In the genomic region with DNA sequence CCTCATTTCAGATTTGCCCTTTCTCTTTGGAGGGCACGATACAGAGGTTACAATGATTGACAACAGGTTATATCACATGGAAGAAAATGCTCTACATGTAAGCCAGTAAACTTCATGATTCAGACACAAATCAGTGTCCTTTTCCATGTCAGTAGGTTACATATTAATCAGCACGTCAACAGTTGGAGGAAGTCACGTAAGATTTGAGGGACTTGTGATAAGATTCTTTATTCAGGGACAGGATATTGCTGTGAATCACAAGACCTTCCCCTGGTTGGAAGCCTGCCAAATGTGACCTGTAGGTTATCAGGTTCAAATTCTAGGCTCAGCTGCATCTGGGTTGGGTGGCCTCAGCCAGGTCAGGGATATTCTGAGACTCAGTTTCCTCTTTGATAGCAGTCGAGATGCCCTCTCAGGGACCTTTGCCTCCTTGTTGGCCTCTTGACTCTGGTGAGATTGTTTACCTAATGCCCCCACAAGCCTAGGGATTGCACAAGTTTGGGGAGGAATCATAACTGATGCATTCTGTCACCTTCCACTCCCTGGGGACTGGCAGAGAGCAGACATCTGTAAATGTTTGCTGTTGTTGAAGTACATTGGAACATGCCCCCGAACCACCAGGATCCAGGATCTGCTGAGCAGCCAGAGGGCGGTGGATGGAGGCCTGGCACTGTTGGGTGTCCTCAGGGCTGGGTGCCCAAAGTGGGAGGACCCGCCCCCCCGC, we compare ENCODE assay signal across 17 cellular contexts. TPM values are rescaled to one million over a fixed set of nuclear protein-coding genes. Genes with fewer than 3 reads are reported as not detected.
DNase-seq lines count a peak whose midpoint lies in the region; FAIRE-seq and TF ChIP-seq lines count a peak whose summit lies in the region.
"Had no signal": no experiment of that assay in that cellular context is flagged by ENCODE, and none has a peak within 500 bp of the region (broad histone marks: within the 10 kb centered on the region; RNA-seq: fewer than 3 reads in every experiment).

No MANE protein-coding gene starts in this region.

- H3K27ac ChIP-seq in HEK293 (ENCODE audit: extremely low read depth, low read depth, low read length) (no peak overlapping the region), small intestine (ENCODE audit: low read depth in 1 of 2, low read length in 1 of 2) (peak overlapping the region; percentile 75 to 79), breast epithelium (no peak overlapping the region)

- intact Hi-C loops in breast epithelium (cut with DNase I; ENCODE audit: low total_unique reads), result no loop called here

- H3K4me1 ChIP-seq in HEK293 (ENCODE audit: control insufficient read depth, insufficient read depth, low read length) (no peaks in the 10 kb centered on the region), small intestine (ENCODE audit: control insufficient read depth in 2 of 2, insufficient read depth in 1 of 2, low read depth in 1 of 2, low read length in 1 of 2) (peaks cover 3 to 24% of the 10 kb centered on the region in 2 donors), breast epithelium (no peaks in the 10 kb centered on the region)

- CTCF ChIA-PET in HEK293 (lab: Yijun Ruan, JAX), result no interaction called here

- no peak for TF ChIP-seq POLR2A in breast epithelium (IDR thresholded peaks at IDR 0.05)

- peak; percentile 70 for FAIRE-seq in small intestine (lab: Jason Lieb, UNC)
- FAIRE-seq: frontal cortex, G401.6 had no signal

- no peak for TF ChIP-seq CTCF in HEK293 (tag by site-specific recombination; IDR thresholded peaks at IDR 0.05)
- TF ChIP-seq CTCF in breast epithelium (IDR thresholded peaks at IDR 0.05), result no peak

- POLR2A ChIA-PET in HEK293 (lab: Yijun Ruan, JAX), result interaction anchor here (0.6 kb wide), 1 partner anchor 366 kb away, joined by 3 read pairs; no protein-coding TSS in a partner anchor

- H3K36me3 ChIP-seq in HEK293 (ENCODE audit: control insufficient read depth in 2 of 2, insufficient read depth in 1 of 2, low read length in 2 of 2), result no peaks in the 10 kb centered on the region
- H3K36me3 ChIP-seq in small intestine (ENCODE audit: control insufficient read depth in 2 of 2, insufficient read depth in 2 of 2, low read length in 2 of 2), result no peaks in the 10 kb centered on the region
- no peaks in the 10 kb centered on the region for H3K36me3 ChIP-seq in breast epithelium

- H3K4me3 ChIP-seq in HEK293 (ENCODE audit: low read depth, low read length) (no peak overlapping the region), small intestine (ENCODE audit: low read depth in 1 of 2, low read length in 2 of 2) (no peak overlapping the region), breast epithelium (no peak overlapping the region)

- DNase-seq in OCI-M1 (lab: John Stamatoyannopoulos, UW), result peak; percentile 28
- peak; percentile 34 for DNase-seq in glomerular visceral epithelial cell (ENCODE audit: extremely low spot score)
- peak; percentile 99 for DNase-seq in small intestine
- DNase-seq in breast epithelium (ENCODE audit: low spot score in 2 of 2), result no peak
- DNase-seq in anterior cingulate cortex (lab: John Stamatoyannopoulos, UW), result no peak
- no peak for DNase-seq in ecto neural progenitor cell (ENCODE audit: low spot score)
- DNase-seq: activated CD4-positive, CD25-positive, alpha-beta regulatory T cell treated with anti-CD3 and anti-CD28 coated beads, Interleukin-2, amount 50 U/mL, for 72 hours; activated CD8-positive, alpha-beta memory T cell treated with anti-CD3 and anti-CD28 coated beads, Interleukin-2, amount 50 U/mL, for 4 hours; activated naive CD4-positive, alpha-beta T cell treated with anti-CD3 and anti-CD28 coated beads for 36 hours; CD4-positive, alpha-beta T cell; effector memory CD8-positive, alpha-beta T cell; immature natural killer cell; NCI-H1092 treated with DMSO at 0.1 percent for 48 hours; NCI-H345 had no signal

- no peaks in the 10 kb centered on the region for H3K27me3 ChIP-seq in small intestine (ENCODE audit: control insufficient read depth in 2 of 2, insufficient read depth in 2 of 2, low read length in 2 of 2)
- H3K27me3 ChIP-seq in breast epithelium, result no peaks in the 10 kb centered on the region

- H3K9me3 ChIP-seq in HEK293 (ENCODE audit: control insufficient read depth, insufficient read depth, low read depth, low read length) (no peaks in the 10 kb centered on the region), small intestine (ENCODE audit: control insufficient read depth, low read depth) (no peaks in the 10 kb centered on the region), breast epithelium (no peaks in the 10 kb centered on the region)

- WGBS in small intestine, 3 donors, result 22 to 51% (median 25%) methylated on average over 8 of the region's 8 CpGs

TF ChIP-seq in HEK293, 187 proteins besides CTCF, POLR2A, EP300 and RAD21:
- TF ChIP-seq SCRT2 (tag by site-specific recombination; IDR thresholded peaks at IDR 0.05), result 0 out of 2 replicates have a peak, but pooled peaks have one; percentile 14
- no peak for TF ChIP-seq ZFP41 (tag by site-specific recombination; IDR thresholded peaks at IDR 0.05; ENCODE audit: borderline replicate concordance)
- no peak for TF ChIP-seq OVOL3 (tag by site-specific recombination; IDR thresholded peaks at IDR 0.05)
- no peak for TF ChIP-seq IKZF3 (tag by site-specific recombination; IDR thresholded peaks at IDR 0.05)
- TF ChIP-seq, protein P1, sequence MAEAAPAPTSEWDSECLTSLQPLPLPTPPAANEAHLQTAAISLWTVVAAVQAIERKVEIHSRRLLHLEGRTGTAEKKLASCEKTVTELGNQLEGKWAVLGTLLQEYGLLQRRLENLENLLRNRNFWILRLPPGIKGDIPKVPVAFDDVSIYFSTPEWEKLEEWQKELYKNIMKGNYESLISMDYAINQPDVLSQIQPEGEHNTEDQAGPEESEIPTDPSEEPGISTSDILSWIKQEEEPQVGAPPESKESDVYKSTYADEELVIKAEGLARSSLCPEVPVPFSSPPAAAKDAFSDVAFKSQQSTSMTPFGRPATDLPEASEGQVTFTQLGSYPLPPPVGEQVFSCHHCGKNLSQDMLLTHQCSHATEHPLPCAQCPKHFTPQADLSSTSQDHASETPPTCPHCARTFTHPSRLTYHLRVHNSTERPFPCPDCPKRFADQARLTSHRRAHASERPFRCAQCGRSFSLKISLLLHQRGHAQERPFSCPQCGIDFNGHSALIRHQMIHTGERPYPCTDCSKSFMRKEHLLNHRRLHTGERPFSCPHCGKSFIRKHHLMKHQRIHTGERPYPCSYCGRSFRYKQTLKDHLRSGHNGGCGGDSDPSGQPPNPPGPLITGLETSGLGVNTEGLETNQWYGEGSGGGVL (tag by site-specific recombination; IDR thresholded peaks at IDR 0.05), result 0 out of 2 replicates have a peak, but pooled peaks have one; percentile 8
TF ChIP-seq in HEK293: peak in this region for 2.

RNA-seq across cellular contexts. Expression of a gene that starts 31.9 kb away (rescaled TPM):
- polyA plus RNA-seq in small intestine, result 100 to 1,000 TPM in 2 of 3 donors, 10 to 100 TPM in 1; 57.3 to 179 (median 147) TPM
- total RNA-seq in breast epithelium, result 10 to 100 TPM; 10.4 to 50.6 (median 30.5) TPM
- polyA plus RNA-seq: immature natural killer cell had no signal

Comparison
In these comparisons a context has a peak if more than half of its experiments do, and no peak if none do; other contexts are left out.
1. H3K27ac ChIP-seq: peak in small intestine (2 of 2); none in HEK293 (single experiment) and breast epithelium (0 of 2).
2. DNase-seq: peak in OCI-M1 (single experiment), glomerular visceral epithelial cell (single experiment) and small intestine (single experiment); none in breast epithelium (0 of 2), anterior cingulate cortex (0 of 58) and ecto neural progenitor cell (single experiment).